In the genomic region with DNA sequence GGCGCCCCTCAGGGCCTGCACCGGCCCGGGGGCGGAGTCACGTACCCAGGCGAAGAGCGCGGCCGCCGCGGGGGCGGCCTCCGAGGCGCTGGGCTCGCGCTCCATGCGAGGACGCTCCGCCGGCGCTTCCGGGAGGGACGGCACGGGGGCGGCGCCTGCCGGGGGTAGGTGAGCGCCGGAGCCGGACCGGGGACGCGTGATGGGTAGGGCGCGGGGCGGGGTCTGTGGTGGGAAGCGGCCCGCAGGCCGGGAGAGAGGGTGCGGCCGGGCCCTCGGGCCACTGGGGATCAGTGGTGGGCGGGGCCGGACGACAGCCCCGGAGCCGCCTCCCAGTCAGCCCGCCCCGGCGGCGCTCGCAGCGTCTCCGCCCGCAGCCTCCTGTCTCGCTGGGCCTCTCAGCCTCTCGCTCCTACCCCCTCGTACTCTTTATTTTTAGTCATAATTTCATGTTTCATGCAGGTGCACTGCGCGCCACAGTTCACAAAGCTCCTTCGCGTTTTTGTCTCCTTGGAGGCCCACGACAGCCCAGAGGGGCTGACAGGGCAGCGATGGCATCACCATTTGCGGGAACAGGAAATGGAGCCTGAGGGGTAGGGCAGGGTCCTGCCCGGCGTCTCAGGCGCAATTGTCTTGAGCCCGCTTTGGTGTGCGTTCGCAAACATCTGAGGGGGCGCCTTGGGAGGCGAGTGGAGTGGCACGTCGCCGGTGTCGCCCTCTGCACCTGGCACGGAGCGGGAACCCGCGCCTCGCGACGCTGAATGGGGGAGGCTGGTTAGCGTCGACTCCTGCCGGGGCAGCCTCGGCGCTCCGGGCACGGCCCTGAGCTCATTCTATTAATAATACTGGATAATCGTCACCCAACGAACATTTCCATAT, we compare ENCODE assay signal across 8 cellular contexts. TPM values are rescaled to one million over a fixed set of nuclear protein-coding genes. Genes with fewer than 3 reads are reported as not detected.
DNase-seq lines count a peak whose midpoint lies in the region; TF ChIP-seq lines count a peak whose summit lies in the region.

SERGEF (minus strand) TSS at position 142 of the 876 bp plus-strand sequence; CDS start at position 105, 37 bp downstream.

- H3K4me3 ChIP-seq in HAP-1 = peak within 1 kb of the TSS; percentile 66
- peak within 1 kb of the TSS; percentile 71 for H3K4me3 ChIP-seq in MG63
- peak within 1 kb of the TSS; percentile 88 for H3K4me3 ChIP-seq in fibroblast of villous mesenchyme (ENCODE audit: low read depth, low read length)
- H3K4me3 ChIP-seq in neural progenitor cell = peak within 1 kb of the TSS; percentile 92

- TF ChIP-seq CTCF in fibroblast of villous mesenchyme (IDR thresholded peaks at IDR 0.05; ENCODE audit: insufficient read depth, low read depth, low read length) = peak; percentile 16
- TF ChIP-seq CTCF in neural progenitor cell (IDR thresholded peaks at IDR 0.05) = no peak

- no peaks in the 10 kb centered on the region for H3K36me3 Mint-ChIP-seq in neural progenitor cell

- peak within 1 kb of the TSS; percentile 27 for H3K27ac Mint-ChIP-seq in neural progenitor cell

- H3K9ac ChIP-seq in ES-I3 (ENCODE audit: low read depth, low read length) (peak within 1 kb of the TSS; percentile 70), neural progenitor cell (peak within 1 kb of the TSS; percentile 50)

- no peaks in the 10 kb centered on the region for H3K4me1 ChIP-seq in ES-I3 (ENCODE audit: insufficient read depth, low read length)
- H3K4me1 ChIP-seq in HAP-1 = peaks cover 35% of the 10 kb centered on the region
- peaks cover 16% of the 10 kb centered on the region for H3K4me1 ChIP-seq in neural progenitor cell

- peak within 1 kb of the TSS; percentile 99 for H2AFZ ChIP-seq in neural progenitor cell (replicated peaks)

- DNase-seq in HAP-1 (ENCODE audit: low spot score in 2 of 2) (peak; percentile 95 to 98), MG63 (peak; percentile 93), SHP77 (lab: John Stamatoyannopoulos, UW) (peak; percentile 75 to 85), fibroblast of villous mesenchyme (ENCODE audit: low read depth) (peak; percentile 89), neural progenitor cell (ENCODE audit: low spot score) (peak; percentile 98), stromal cell of bone marrow (ENCODE audit: low read depth) (peak; percentile 63)
- peak; percentile 93 for DNase-seq in activated effector memory CD4-positive, alpha-beta T cell treated with Interleukin-2 at 50 U/mL for 16 hours

- H4K20me1 ChIP-seq in neural progenitor cell (ENCODE audit: low read depth) = peaks cover 10% of the 10 kb centered on the region

- peaks cover 20% of the 10 kb centered on the region for H3K4me1 Mint-ChIP-seq in neural progenitor cell

- H3K79me2 ChIP-seq in neural progenitor cell (ENCODE audit: low read depth) = peaks cover 19% of the 10 kb centered on the region

- peaks cover 11% of the 10 kb centered on the region for H3K27me3 Mint-ChIP-seq in neural progenitor cell (ENCODE audit: insufficient read depth, low read depth)

- H3K9me3 ChIP-seq in ES-I3 (ENCODE audit: control insufficient read depth, insufficient read depth, low read length) = no peaks in the 10 kb centered on the region
- no peaks in the 10 kb centered on the region for H3K9me3 ChIP-seq in HAP-1
- H3K9me3 ChIP-seq in MG63 = no peaks in the 10 kb centered on the region
- H3K9me3 ChIP-seq in neural progenitor cell (ENCODE audit: low read depth) = no peaks in the 10 kb centered on the region

- peaks cover 23% of the 10 kb centered on the region for H3F3A ChIP-seq in neural progenitor cell (ENCODE audit: low read depth)

- H3K9me3 Mint-ChIP-seq in neural progenitor cell = no peaks in the 10 kb centered on the region

- no peaks in the 10 kb centered on the region for H3K27me3 ChIP-seq in HAP-1 (ENCODE audit: low read depth)
- H3K27me3 ChIP-seq in MG63 = no peaks in the 10 kb centered on the region
- H3K27me3 ChIP-seq in neural progenitor cell = peaks cover 33% of the 10 kb centered on the region

- H3K4me2 ChIP-seq in neural progenitor cell = peak within 1 kb of the TSS; percentile 98

- peak within 1 kb of the TSS; percentile 18 for H3K27ac ChIP-seq in neural progenitor cell

- H3K36me3 ChIP-seq in ES-I3 (ENCODE audit: insufficient read depth, low read length) = no peaks in the 10 kb centered on the region
- no peaks in the 10 kb centered on the region for H3K36me3 ChIP-seq in HAP-1 (replicated peaks)
- no peaks in the 10 kb centered on the region for H3K36me3 ChIP-seq in MG63
- no peaks in the 10 kb centered on the region for H3K36me3 ChIP-seq in neural progenitor cell

- peak within 1 kb of the TSS; percentile 99 for H3K4me3 Mint-ChIP-seq in neural progenitor cell

- in situ Hi-C loops in HAP-1 (cut with MboI; ENCODE audit: low sequenced_read_pairs) = no loop called here

RNA-seq across cellular contexts. Expression of gene SERGEF, which starts in this region (rescaled TPM):
- total RNA-seq in MG63 (2014; rRNA removed; shearing (Covaris generic); ENCODE audit: low replicate concordance) = 14.0 and 19.0 TPM in 2 replicates
- total RNA-seq in fibroblast of villous mesenchyme (21.2 and 25.4 TPM in 2 replicates), neural progenitor cell (ENCODE audit: low replicate concordance) (35.1 and 36.5 TPM in 2 replicates)

Comparison
In these comparisons a context has a peak if more than half of its experiments do, and no peak if none do; other contexts are left out.
1. Peak in every context shown above with its lines: DNase-seq, H3K4me3 ChIP-seq and H3K27ac ChIP-seq.